15 cellular contexts compared by ENCODE assay signal in the genomic region with DNA sequence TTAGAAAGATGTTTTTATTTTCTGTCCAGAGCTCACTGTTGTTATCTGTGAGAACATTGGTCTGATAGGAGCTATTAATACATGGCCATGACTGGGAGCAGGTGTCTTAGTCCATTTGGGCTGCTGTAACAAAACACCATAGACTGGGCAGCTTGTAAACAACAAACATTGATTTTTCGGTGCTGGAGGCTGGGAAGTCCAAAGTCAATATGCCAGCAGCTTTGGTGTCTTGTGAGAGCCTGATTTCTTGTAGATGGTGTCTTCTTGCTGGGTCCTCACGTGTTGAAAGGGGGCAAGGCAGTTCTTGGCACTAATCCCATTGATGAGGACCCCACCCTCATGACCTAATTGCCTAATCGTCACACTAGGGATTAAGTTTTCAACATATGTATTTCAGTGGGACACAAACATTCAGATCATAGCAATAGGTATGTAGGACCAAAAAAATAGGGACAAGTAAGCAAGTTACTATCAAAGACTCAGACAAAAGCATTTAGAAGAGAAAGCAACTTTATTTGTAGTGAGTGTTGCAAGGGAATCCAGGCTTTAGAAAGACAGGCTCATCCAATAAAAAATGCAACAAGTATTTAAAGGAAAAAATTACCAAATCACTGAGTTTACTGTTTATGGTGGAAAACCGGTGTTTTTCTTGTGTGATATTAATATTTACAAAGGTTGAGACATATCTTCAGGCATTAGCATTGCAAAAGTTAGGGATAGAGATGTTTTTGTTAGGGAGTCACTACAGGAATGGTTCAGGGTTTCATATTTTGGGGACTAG. TPM values are rescaled to one million over a fixed set of nuclear protein-coding genes. Genes with fewer than 3 reads are reported as not detected.
DNase-seq lines count a peak whose midpoint lies in the region; ATAC-seq, FAIRE-seq and TF ChIP-seq lines count a peak whose summit lies in the region.
"Had no signal": no experiment of that assay in that cellular context is flagged by ENCODE, and none has a peak within 500 bp of the region (broad histone marks: within the 10 kb centered on the region; RNA-seq: fewer than 3 reads in every experiment).

No MANE protein-coding gene starts in this region.

- FAIRE-seq in pancreas (lab: Jason Lieb, UNC) (no peak), kidney (lab: Jason Lieb, UNC) (no peak)

- H3K4me1 ChIP-seq in Panc1 (ENCODE audit: control insufficient read depth, insufficient read depth, low read length), result 0 out of 2 replicates have a peak, but pooled peaks cover 8% of the 10 kb centered on the region
- peaks cover 0 to 21% (median 6%) of the 10 kb centered on the region in 3 donors for H3K4me1 ChIP-seq in pancreas
- H3K4me1 ChIP-seq in kidney (ENCODE audit: control insufficient read depth in 1 of 2, insufficient read depth in 1 of 2, low read depth in 1 of 2, low read length in 2 of 2), result no peaks in the 10 kb centered on the region
- no peaks in the 10 kb centered on the region for H3K4me1 ChIP-seq in right cardiac atrium (ENCODE audit: control insufficient read depth, insufficient read depth, low read length)

- intact Hi-C loops in Panc1 (cut with micrococcal nuclease; ENCODE audit: unreplicated experiment), result no loop called here
- intact Hi-C loops in pancreas (cut with DNase I), result no loop called here
- intact Hi-C loops in kidney (cut with DNase I), result no loop called here
- intact Hi-C loops in right cardiac atrium (cut with DNase I), result no loop called here

- no peaks in the 10 kb centered on the region for H3K36me3 ChIP-seq in Panc1 (ENCODE audit: control insufficient read depth, insufficient read depth, low read length)
- no peaks in the 10 kb centered on the region for H3K36me3 ChIP-seq in pancreas
- no peaks in the 10 kb centered on the region for H3K36me3 ChIP-seq in kidney (ENCODE audit: control insufficient read depth in 1 of 2, insufficient read depth in 2 of 2, low read length in 2 of 2)

- POLR2A ChIA-PET in Panc1 (lab: Charles Lee), result no interaction called here

- no TSS peak for BruUV-seq in Panc1 (replicated peaks; lab: Mats Ljungman, UMichigan)

- no peak overlapping the region for H3K9ac ChIP-seq in kidney (ENCODE audit: low read length in 2 of 2)

- peak; percentile 7 for ATAC-seq in HG03045 (IDR thresholded peaks at IDR 0.05; ENCODE audit: unreplicated experiment)
- ATAC-seq in Panc1, result no peak
- no peak for ATAC-seq in pancreas
- no peak for ATAC-seq in right cardiac atrium

- WGBS in pancreas, 2 donors, result 55 to 56% methylated on average over 4 of the region's 4 CpGs
- WGBS in right cardiac atrium, result 64% methylated on average over 4 of the region's 4 CpGs

- no peak for TF ChIP-seq CTCF in Panc1 (IDR thresholded peaks at IDR 0.05)
- no peak for TF ChIP-seq CTCF in pancreas (IDR thresholded peaks at IDR 0.05)
- TF ChIP-seq CTCF in kidney (IDR thresholded peaks at IDR 0.05; ENCODE audit: borderline replicate concordance, extremely low read depth, insufficient read depth), result no peak

- H3K9me3 ChIP-seq in Panc1 (ENCODE audit: control insufficient read depth, insufficient read depth, low read depth, low read length) (no peaks in the 10 kb centered on the region), pancreas (no peaks in the 10 kb centered on the region), kidney (ENCODE audit: control insufficient read depth in 1 of 2, low read length in 2 of 2) (no peaks in the 10 kb centered on the region), right cardiac atrium (ENCODE audit: control insufficient read depth, low read length) (no peaks in the 10 kb centered on the region)

- 0 out of 2 replicates have a peak overlapping the region, but pooled peaks have one; percentile 36 for H3K27ac ChIP-seq in Panc1 (ENCODE audit: low read length)
- no peak overlapping the region for H3K27ac ChIP-seq in pancreas
- no peak overlapping the region for H3K27ac ChIP-seq in kidney (ENCODE audit: low read depth in 2 of 2, low read length in 2 of 2)
- H3K27ac ChIP-seq in right cardiac atrium (ENCODE audit: low read length), result no peak overlapping the region
- H3K27ac ChIP-seq: 22Rv1 had no signal

- H3K27me3 ChIP-seq in Panc1 (ENCODE audit: control insufficient read depth, insufficient read depth, low read length), result no peaks in the 10 kb centered on the region
- H3K27me3 ChIP-seq in pancreas, result no peaks in the 10 kb centered on the region
- no peaks in the 10 kb centered on the region for H3K27me3 ChIP-seq in right cardiac atrium (ENCODE audit: control insufficient read depth, insufficient read depth)

- H3K4me3 ChIP-seq in Panc1 (ENCODE audit: low read depth in 2 of 2, low read length in 2 of 2) (no peak overlapping the region), pancreas (no peak overlapping the region), kidney (ENCODE audit: low read length in 2 of 2) (no peak overlapping the region), right cardiac atrium (ENCODE audit: low read length) (no peak overlapping the region)

- DNase-seq in DMS53 (lab: John Stamatoyannopoulos, UW) (peak; percentile 13), DMS53 treated with DMSO at 0.1 percent for 48 hours (lab: John Stamatoyannopoulos, UW; ENCODE audit: unreplicated experiment) (no peak), Panc1 (ENCODE audit: low read depth, low spot score) (no peak), myocyte (ENCODE audit: low read depth) (peak; percentile 62), pancreas (no peak), kidney (no peak), right cardiac atrium (no peak)
- DNase-seq: CD8-positive, alpha-beta memory T cell; NCI-H1048; NCI-H187; NCI-H446 treated with DMSO at 0.1 percent for 48 hours; NCI-H82; SHP77 treated with DMSO at 0.1 percent for 48 hours had no signal

- in situ Hi-C loops in Panc1 (cut with HindIII; ENCODE audit: low pct_unique_long_range_greater_than_20kb, low sequenced_read_pairs), result no loop called here

- CTCF ChIA-PET in Panc1 (lab: Charles Lee), result no interaction called here

RNA-seq across cellular contexts. Expression of gene WDR26, which starts 55.2 kb away (rescaled TPM):
- 91.3 TPM for total RNA-seq in Panc1 (2021; ENCODE audit: unreplicated experiment)
- polyA plus RNA-seq in Panc1 (2012; ENCODE audit: insufficient read length), result 56.8 TPM
- total RNA-seq in myocyte, result 60.6 and 64.4 TPM in 2 replicates
- 63.1 TPM for polyA plus RNA-seq in myocyte (2012)
- 10 to 100 TPM; 17.6 to 40.9 (median 23.4) TPM for total RNA-seq in pancreas
- polyA plus RNA-seq in pancreas, result 10 to 100 TPM; 20.5 to 22.5 TPM
- total RNA-seq in kidney, result 77.5 TPM
- polyA plus RNA-seq in kidney (ENCODE audit: insufficient read depth, low read depth, low replicate concordance), result 23.9 TPM
- 10 to 100 TPM; 53.1 to 67.0 (median 60.8) TPM for total RNA-seq in right cardiac atrium
- 29.7 TPM for polyA plus RNA-seq in right cardiac atrium

Comparison
In these comparisons a context has a peak if more than half of its experiments do, and no peak if none do; other contexts are left out.
1. DNase-seq: peak in DMS53 (single experiment) and myocyte (single experiment); none in DMS53 treated with DMSO at 0.1 percent for 48 hours (single experiment), Panc1 (single experiment), pancreas (0 of 6), kidney (single experiment) and right cardiac atrium (0 of 3).